In genomic region chr11:62221498-62221897, GRCh38 we compare ENCODE assay signal across 2 cellular contexts.
TF ChIP-seq lines count a peak whose summit lies in the region.

No MANE protein-coding gene starts in this region.

TF ChIP-seq in WTC11, 78 proteins besides CTCF, POLR2A, EP300 and RAD21:
- TF ChIP-seq HMGA2 (CRISPR knock-in tag; IDR thresholded peaks at IDR 0.05), result peak; percentile 92
- TF ChIP-seq NFE2L1 (CRISPR knock-in tag; IDR thresholded peaks at IDR 0.05), result no peak

TF ChIP-seq in H1, 55 proteins besides CTCF, POLR2A, EP300 and RAD21:
- TF ChIP-seq NRF1 (IDR thresholded peaks at IDR 0.05; ENCODE audit: low read depth, low read length) (no peak), E2F6 (IDR thresholded peaks at IDR 0.05) (no peak), GABPA (IDR thresholded peaks at IDR 0.05; ENCODE audit: borderline replicate concordance, insufficient read depth, low read length) (no peak), KDM1A (IDR thresholded peaks at IDR 0.05; ENCODE audit: borderline replicate concordance, low read length) (no peak), CBX5 (IDR thresholded peaks at IDR 0.05; ENCODE audit: low read depth, low read length) (no peak), SP1 (IDR thresholded peaks at IDR 0.05; ENCODE audit: low read depth, low read length) (no peak), RBBP5 (IDR thresholded peaks at IDR 0.05; ENCODE audit: borderline replicate concordance, low read depth, low read length) (no peak), TAF7 (optimal IDR thresholded peaks at IDR 0.05; ENCODE audit: borderline replicate concordance, low read depth, low read length) (no peak), MAFK (IDR thresholded peaks at IDR 0.05; ENCODE audit: low read depth, low read length) (no peak), ASH2L (IDR thresholded peaks at IDR 0.05; ENCODE audit: low read length) (no peak)
